ENCODE assay signal across 1 cellular context in genomic region chr1:198656500-198656932, GRCh38.
TF ChIP-seq lines count a peak whose summit lies in the region.

No MANE protein-coding gene starts in this region.

TF ChIP-seq in K562, 482 proteins besides CTCF, POLR2A, EP300 and RAD21 (continued from another document and continues in another):
- no peak for TF ChIP-seq ZBTB11 (CRISPR knock-in tag; IDR thresholded peaks at IDR 0.05)
- no peak for TF ChIP-seq ZNF124 (CRISPR knock-in tag; IDR thresholded peaks at IDR 0.05)
- TF ChIP-seq SUPT5H (IDR thresholded peaks at IDR 0.05) = no peak
- no peak for TF ChIP-seq RBM15 (IDR thresholded peaks at IDR 0.05; ENCODE audit: insufficient read depth, low read length)
- TF ChIP-seq NFE2 (IDR thresholded peaks at IDR 0.05; ENCODE audit: low read depth) = peak; percentile 31
- TF ChIP-seq PHF21A (IDR thresholded peaks at IDR 0.05; ENCODE audit: borderline replicate concordance, low read depth) = no peak
- TF ChIP-seq KAT7 (CRISPR knock-in tag; IDR thresholded peaks at IDR 0.05; ENCODE audit: borderline replicate concordance) = no peak
- no peak for TF ChIP-seq ZNF586 (CRISPR knock-in tag; conservative IDR thresholded peaks at IDR 0.05)
- no peak for TF ChIP-seq FOXJ3 (CRISPR knock-in tag; IDR thresholded peaks at IDR 0.05)
- TF ChIP-seq ZBTB49 (CRISPR knock-in tag; IDR thresholded peaks at IDR 0.05; ENCODE audit: borderline replicate concordance) = no peak
- no peak for TF ChIP-seq NUFIP1 (IDR thresholded peaks at IDR 0.05; ENCODE audit: partially characterized antibody)
- peak; percentile 98 for TF ChIP-seq HMBOX1 (IDR thresholded peaks at IDR 0.05)
- TF ChIP-seq SMARCA5 (IDR thresholded peaks at IDR 0.05) = no peak
- no peak for TF ChIP-seq CEBPG (CRISPR knock-in tag; IDR thresholded peaks at IDR 0.05)
- no peak for TF ChIP-seq CEBPG (tag; conservative IDR thresholded peaks at IDR 0.05 in 1 of 2, IDR thresholded peaks at IDR 0.05 in 1 of 2)
- no peak for TF ChIP-seq ZNF584 (CRISPR knock-in tag; IDR thresholded peaks at IDR 0.05; ENCODE audit: low read depth)
- no peak for TF ChIP-seq GMEB1 (CRISPR knock-in tag; IDR thresholded peaks at IDR 0.05)
- TF ChIP-seq SRSF7 (optimal IDR thresholded peaks at IDR 0.05; ENCODE audit: low read depth, low read length) = no peak
- TF ChIP-seq ZNF41 (CRISPR knock-in tag; conservative IDR thresholded peaks at IDR 0.05) = no peak
- TF ChIP-seq ATF4 (CRISPR knock-in tag; IDR thresholded peaks at IDR 0.05) = 0 out of 2 replicates have a peak, but pooled peaks have one; percentile 20
- no peak for TF ChIP-seq RBM34 (IDR thresholded peaks at IDR 0.05; ENCODE audit: borderline replicate concordance, insufficient read depth, low read length)
- TF ChIP-seq SMAD4 (CRISPR knock-in tag; conservative IDR thresholded peaks at IDR 0.05) = no peak
- TF ChIP-seq GTF2E2 (tag; IDR thresholded peaks at IDR 0.05) = 0 out of 2 replicates have a peak, but pooled peaks have one; percentile 28
- peak; percentile 67 for TF ChIP-seq DPF2 (IDR thresholded peaks at IDR 0.05)
- no peak for TF ChIP-seq RFX5 (IDR thresholded peaks at IDR 0.05; ENCODE audit: low read depth, low read length)
- peak; percentile 45; the same call in 1 of the 2 replicates for TF ChIP-seq SMARCA4 (IDR thresholded peaks at IDR 0.05)
- TF ChIP-seq SAFB2 (IDR thresholded peaks at IDR 0.05; ENCODE audit: borderline replicate concordance, low read depth, low read length, severe bottlenecking) = no peak
- TF ChIP-seq CBFA2T3 (IDR thresholded peaks at IDR 0.05) = peak; percentile 59
- no peak for TF ChIP-seq TCF7L2 (IDR thresholded peaks at IDR 0.05; ENCODE audit: low read depth, low read length)
- no peak for TF ChIP-seq KDM4B (IDR thresholded peaks at IDR 0.05; ENCODE audit: borderline replicate concordance in 2 of 2, low read depth in 1 of 2)
- no peak for TF ChIP-seq C11orf30 (IDR thresholded peaks at IDR 0.05; ENCODE audit: low read depth)
- no peak for TF ChIP-seq ADNP (tag; IDR thresholded peaks at IDR 0.05)
- no peak for TF ChIP-seq STAG1 (CRISPR knock-in tag; IDR thresholded peaks at IDR 0.05; ENCODE audit: borderline replicate concordance)
- TF ChIP-seq RBM39 (optimal IDR thresholded peaks at IDR 0.05; ENCODE audit: low read depth, low read length) = no peak
- TF ChIP-seq MCM2 (IDR thresholded peaks at IDR 0.05; ENCODE audit: low read depth) = no peak
- TF ChIP-seq ZNF277 (CRISPR knock-in tag; IDR thresholded peaks at IDR 0.05; ENCODE audit: borderline replicate concordance) = no peak
- TF ChIP-seq ESRRB (CRISPR knock-in tag; IDR thresholded peaks at IDR 0.05; ENCODE audit: borderline replicate concordance) = no peak
- TF ChIP-seq SREBF1 (IDR thresholded peaks at IDR 0.05; ENCODE audit: borderline replicate concordance, low read depth, low read length) = no peak
- no peak for TF ChIP-seq POLR2G (IDR thresholded peaks at IDR 0.05; ENCODE audit: low read depth, low read length)
- TF ChIP-seq RFX1 (IDR thresholded peaks at IDR 0.05) = no peak
- no peak for TF ChIP-seq L3MBTL2 (IDR thresholded peaks at IDR 0.05)
- TF ChIP-seq TAF9B (IDR thresholded peaks at IDR 0.05; ENCODE audit: partially characterized antibody) = no peak
- TF ChIP-seq ZC3H8 (IDR thresholded peaks at IDR 0.05) = no peak
- no peak for TF ChIP-seq ATF7 (IDR thresholded peaks at IDR 0.05)
- TF ChIP-seq ARID1B (IDR thresholded peaks at IDR 0.05) = peak; percentile 63
- TF ChIP-seq PML (IDR thresholded peaks at IDR 0.05; ENCODE audit: low read length) = no peak
- no peak for TF ChIP-seq NFE2L1 (tag; IDR thresholded peaks at IDR 0.05; ENCODE audit: borderline replicate concordance, low read depth)
- TF ChIP-seq TCF3 (CRISPR knock-in tag; IDR thresholded peaks at IDR 0.05) = peak; percentile 27; the same call in 1 of the 2 replicates
- TF ChIP-seq MITF (IDR thresholded peaks at IDR 0.05) = no peak
- no peak for TF ChIP-seq JUN (IDR thresholded peaks at IDR 0.05; ENCODE audit: borderline replicate concordance, low read depth, low read length)
- TF ChIP-seq JUN (CRISPR knock-in tag; IDR thresholded peaks at IDR 0.05; ENCODE audit: borderline replicate concordance) = no peak
- TF ChIP-seq MIER1 (IDR thresholded peaks at IDR 0.05; ENCODE audit: low read depth) = no peak
- TF ChIP-seq HIVEP1 (CRISPR knock-in tag; IDR thresholded peaks at IDR 0.05) = no peak
- TF ChIP-seq REST (CRISPR knock-in tag; IDR thresholded peaks at IDR 0.05; ENCODE audit: low read depth) = no peak
- TF ChIP-seq POLR2H (tag; IDR thresholded peaks at IDR 0.05; ENCODE audit: low read depth) = no peak
- peak; percentile 46 for TF ChIP-seq CXXC5 (CRISPR knock-in tag; IDR thresholded peaks at IDR 0.05)
- TF ChIP-seq ZNF436 (CRISPR knock-in tag; IDR thresholded peaks at IDR 0.05) = no peak
